1 cellular context compared by ENCODE assay signal in genomic region chr2:105937498-105937897, GRCh38.
TF ChIP-seq lines count a peak whose summit lies in the region.

No MANE protein-coding gene starts in this region.

TF ChIP-seq in HepG2, 621 proteins besides CTCF, POLR2A, EP300 and RAD21 (continued from another document):
- 0 out of 2 replicates have a peak, but pooled peaks have one; percentile 16 for TF ChIP-seq SOX5 (CRISPR knock-in tag; IDR thresholded peaks at IDR 0.05; ENCODE audit: borderline replicate concordance)
- TF ChIP-seq, protein P1, sequence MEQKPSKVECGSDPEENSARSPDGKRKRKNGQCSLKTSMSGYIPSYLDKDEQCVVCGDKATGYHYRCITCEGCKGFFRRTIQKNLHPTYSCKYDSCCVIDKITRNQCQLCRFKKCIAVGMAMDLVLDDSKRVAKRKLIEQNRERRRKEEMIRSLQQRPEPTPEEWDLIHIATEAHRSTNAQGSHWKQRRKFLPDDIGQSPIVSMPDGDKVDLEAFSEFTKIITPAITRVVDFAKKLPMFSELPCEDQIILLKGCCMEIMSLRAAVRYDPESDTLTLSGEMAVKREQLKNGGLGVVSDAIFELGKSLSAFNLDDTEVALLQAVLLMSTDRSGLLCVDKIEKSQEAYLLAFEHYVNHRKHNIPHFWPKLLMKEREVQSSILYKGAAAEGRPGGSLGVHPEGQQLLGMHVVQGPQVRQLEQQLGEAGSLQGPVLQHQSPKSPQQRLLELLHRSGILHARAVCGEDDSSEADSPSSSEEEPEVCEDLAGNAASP (CRISPR knock-in tag; IDR thresholded peaks at IDR 0.05; ENCODE audit: borderline replicate concordance) = peak; percentile 91; the same call in 1 of the 2 replicates
- TF ChIP-seq BCL6 (CRISPR knock-in tag; IDR thresholded peaks at IDR 0.05) = 0 out of 2 replicates have a peak, but pooled peaks have one; percentile 22
- peak; percentile 86; the same call in 1 of the 2 replicates for TF ChIP-seq ESRRA (CRISPR knock-in tag; IDR thresholded peaks at IDR 0.05; ENCODE audit: low read depth)
- peak; percentile 78 for TF ChIP-seq RXRB (CRISPR knock-in tag; IDR thresholded peaks at IDR 0.05; ENCODE audit: borderline replicate concordance)
